ENCODE assay signal across 19 cellular contexts in genomic region chr6:131843768-131844167, GRCh38.
"Had no signal": no experiment of that assay in that cellular context is flagged by ENCODE, and none has a peak within 500 bp of the region (broad histone marks: within the 10 kb centered on the region; RNA-seq: fewer than 3 reads in every experiment).

No MANE protein-coding gene starts in this region.

- H3K4me3 Mint-ChIP-seq: memory B cell; naive B cell; nephron; stimulated activated naive B cell treated with anti-CD40 and anti-IgM and Interleukin-4, amounts not matched to agents 10 μg/mL and 1 μg/mL and 100 μg/mL, for 72 hours; stimulated activated naive CD8-positive, alpha-beta T cell treated with anti-CD3 and anti-CD28 coated beads, Interleukin-15, amount 100 ng/mL, for 72 hours had no signal

- H3K27ac ChIP-seq: gastrocnemius medialis, heart right ventricle, left lung, lower lobe of right lung, parathyroid adenoma, prostate gland, testis had no signal

- H3K9me3 ChIP-seq: gastrocnemius medialis, heart right ventricle, left lung, lower lobe of right lung, prostate gland, testis had no signal

- H3K4me3 ChIP-seq: gastrocnemius medialis, heart right ventricle, left lung, lower lobe of right lung, prostate gland, testis had no signal

- H3K27me3 ChIP-seq: gastrocnemius medialis, heart right ventricle, left lung, testis had no signal

- H3K27ac Mint-ChIP-seq: memory B cell; naive B cell; nephron; stimulated activated naive B cell treated with anti-CD40 and anti-IgM and Interleukin-4, amounts not matched to agents 10 μg/mL and 1 μg/mL and 100 μg/mL, for 72 hours; stimulated activated naive CD8-positive, alpha-beta T cell treated with anti-CD3 and anti-CD28 coated beads, Interleukin-15, amount 100 ng/mL, for 72 hours had no signal

- H3K9ac ChIP-seq: parathyroid adenoma had no signal

- H3K36me3 ChIP-seq: gastrocnemius medialis, heart right ventricle, left lung, lower lobe of right lung, prostate gland had no signal

- H3K4me1 ChIP-seq: gastrocnemius medialis, heart right ventricle, left lung, lower lobe of right lung, prostate gland, testis had no signal

- DNase-seq: effector memory CD4-positive, alpha-beta T cell; gastrocnemius medialis; heart right ventricle; islet precursor cell; left lung; lower lobe of right lung; naive B cell; occipital lobe; stimulated activated CD4-positive, alpha-beta T cell treated with anti-CD3 and anti-CD28 coated beads, Interleukin-2, amount 100 ng/mL, for 24 hours; stimulated activated CD4-positive, alpha-beta T cell treated with anti-CD3 and anti-CD28 coated beads, Interleukin-4, amount 100 ng/mL, for 4 hours; stimulated activated naive B cell treated with anti-CD40 and anti-IgM and Interleukin-4, amounts not matched to agents 10 μg/mL and 1 μg/mL and 100 μg/mL, for 72 hours; stimulated activated naive CD8-positive, alpha-beta T cell treated with anti-CD3 and anti-CD28 coated beads, Interleukin-15, amount 100 ng/mL, for 72 hours; testis had no signal

- H3K4me1 Mint-ChIP-seq: memory B cell; stimulated activated naive B cell treated with anti-CD40 and anti-IgM and Interleukin-4, amounts not matched to agents 10 μg/mL and 1 μg/mL and 100 μg/mL, for 72 hours; stimulated activated naive CD8-positive, alpha-beta T cell treated with anti-CD3 and anti-CD28 coated beads, Interleukin-15, amount 100 ng/mL, for 72 hours had no signal

- H2AFZ ChIP-seq: parathyroid adenoma had no signal

- ATAC-seq: esophagus mucosa; gastrocnemius medialis; heart right ventricle; left lung; lower lobe of right lung; sciatic nerve; stimulated activated naive B cell treated with anti-CD40 and anti-IgM and Interleukin-4, amounts not matched to agents 10 μg/mL and 1 μg/mL and 100 μg/mL, for 72 hours; stimulated activated naive CD8-positive, alpha-beta T cell treated with anti-CD3 and anti-CD28 coated beads, Interleukin-15, amount 100 ng/mL, for 72 hours had no signal

- H3K9me3 Mint-ChIP-seq: memory B cell; naive B cell; nephron; stimulated activated naive B cell treated with anti-CD40 and anti-IgM and Interleukin-4, amounts not matched to agents 10 μg/mL and 1 μg/mL and 100 μg/mL, for 72 hours; stimulated activated naive CD8-positive, alpha-beta T cell treated with anti-CD3 and anti-CD28 coated beads, Interleukin-15, amount 100 ng/mL, for 72 hours had no signal

- H3K36me3 Mint-ChIP-seq: memory B cell, naive B cell had no signal
